18 cellular contexts compared by ENCODE assay signal in genomic region chrX:19680580-19680979, GRCh38.
DNase-seq lines count a peak whose midpoint lies in the region; ATAC-seq, FAIRE-seq and TF ChIP-seq lines count a peak whose summit lies in the region.
"Had no signal": no experiment of that assay in that cellular context is flagged by ENCODE, and none has a peak within 500 bp of the region (broad histone marks: within the 10 kb centered on the region; RNA-seq: fewer than 3 reads in every experiment).

No MANE protein-coding gene starts in this region.

- H3K9me3 ChIP-seq in spleen, result no peaks in the 10 kb centered on the region

- TF ChIP-seq CTCF in natural killer cell (IDR thresholded peaks at IDR 0.05) (no peak), spleen (IDR thresholded peaks at IDR 0.05 in 8 of 11, conservative IDR thresholded peaks at IDR 0.05 in 3 of 11) (no peak)

- peaks cover 16 to 21% of the 10 kb centered on the region in 2 donors for H3K36me3 Mint-ChIP-seq in activated T-cell treated with anti-CD3 and anti-CD28 coated beads, Interleukin-2, amount 50 U/mL, for 72 hours (ENCODE audit: insufficient read depth in 2 of 2)
- H3K36me3 Mint-ChIP-seq in activated T-cell treated with anti-CD3 and anti-CD28 coated beads, Interleukin-2, amount 50 U/mL, for 4 hours (ENCODE audit: insufficient read depth), result peaks cover 15% of the 10 kb centered on the region
- peaks cover 36% of the 10 kb centered on the region for H3K36me3 Mint-ChIP-seq in central memory CD8-positive, alpha-beta T cell (ENCODE audit: insufficient read depth)
- no peaks in the 10 kb centered on the region for H3K36me3 Mint-ChIP-seq in natural killer cell

- H3K27me3 ChIP-seq in spleen (replicated peaks in 1 of 7), result no peaks in the 10 kb centered on the region

- peaks cover 0 to 65% (median 27%) of the 10 kb centered on the region in 6 donors for H3K4me1 ChIP-seq in spleen

- peaks cover 77% of the 10 kb centered on the region for H3K4me1 Mint-ChIP-seq in activated T-cell treated with anti-CD3 and anti-CD28 coated beads, Interleukin-2, amount 50 U/mL, for 72 hours (ENCODE audit: low read depth)
- peaks cover 77% of the 10 kb centered on the region for H3K4me1 Mint-ChIP-seq in activated T-cell treated with anti-CD3 and anti-CD28 coated beads, Interleukin-2, amount 50 U/mL, for 4 hours (ENCODE audit: low read depth)
- peaks cover 68% of the 10 kb centered on the region for H3K4me1 Mint-ChIP-seq in central memory CD8-positive, alpha-beta T cell
- peaks cover 57 to 75% of the 10 kb centered on the region in 2 donors for H3K4me1 Mint-ChIP-seq in natural killer cell

- intact Hi-C loops in natural killer cell (cut with micrococcal nuclease) (loop anchor here (5.0 kb wide), 2 partner anchors 47 to 67 kb away; no protein-coding TSS in a partner anchor), spleen (cut with DNase I; ENCODE audit: low total_unique reads) (no loop called here), left cardiac atrium (cut with DNase I) (no loop called here)

- H3K36me3 ChIP-seq in spleen, result peaks cover 0 to 5% (median 0%) of the 10 kb centered on the region in 6 donors

- no peak for DNase-seq in activated T-cell treated with anti-CD3 and anti-CD28 coated beads, Interleukin-2, amount 50 U/mL, for 72 hours
- no peak for DNase-seq in activated T-cell treated with anti-CD3 and anti-CD28 coated beads, Interleukin-2, amount 50 U/mL, for 4 hours
- DNase-seq in GM12891 (ENCODE audit: insufficient read length, low spot score) (no peak), natural killer cell (no peak), superior temporal gyrus (ENCODE audit: extremely low spot score) (no peak), spleen (no peak), left cardiac atrium (no peak)
- no peak for DNase-seq in central memory CD8-positive, alpha-beta T cell (ENCODE audit: low spot score in 2 of 2)
- DNase-seq: ACHN, Kasumi-1, NCI-H1105 treated with DMSO at 0.1 percent for 48 hours, NCI-H187 treated with DMSO at 0.1 percent for 48 hours, NCI-H2171 treated with DMSO at 0.1 percent for 48 hours, NCI-H510A treated with DMSO at 0.1 percent for 48 hours, SHP77 treated with DMSO at 0.1 percent for 48 hours had no signal

- H3K27ac ChIP-seq in spleen, result peak overlapping the region in 1 of 8 donors; percentile 14

- no peak for TF ChIP-seq POLR2A in GM12891 (IDR thresholded peaks at IDR 0.05; ENCODE audit: low read depth, low read length)
- no peak for TF ChIP-seq POLR2A in spleen (IDR thresholded peaks at IDR 0.05)

- peaks cover 1 to 2% of the 10 kb centered on the region in 2 donors for H3K9me3 Mint-ChIP-seq in activated T-cell treated with anti-CD3 and anti-CD28 coated beads, Interleukin-2, amount 50 U/mL, for 72 hours
- no peaks in the 10 kb centered on the region for H3K9me3 Mint-ChIP-seq in activated T-cell treated with anti-CD3 and anti-CD28 coated beads, Interleukin-2, amount 50 U/mL, for 4 hours
- H3K9me3 Mint-ChIP-seq in central memory CD8-positive, alpha-beta T cell, result no peaks in the 10 kb centered on the region
- H3K9me3 Mint-ChIP-seq in natural killer cell, result no peaks in the 10 kb centered on the region

- ATAC-seq in activated T-cell treated with anti-CD3 and anti-CD28 coated beads, Interleukin-2, amount 50 U/mL, for 72 hours (replicated peaks in 1 of 2), result no peak
- ATAC-seq in activated T-cell treated with anti-CD3 and anti-CD28 coated beads, Interleukin-2, amount 50 U/mL, for 4 hours, result no peak
- no peak for ATAC-seq in central memory CD8-positive, alpha-beta T cell (replicated peaks; ENCODE audit: extremely low read depth, poor library complexity, severe bottlenecking)
- ATAC-seq in natural killer cell (no peak), left cardiac atrium (no peak)

- WGBS in spleen, 5 donors, result 87 to 99% (median 94%) methylated on average over 4 of the region's 4 CpGs

- no peak overlapping the region for H3K4me3 ChIP-seq in spleen

- peak overlapping the region; percentile 60 for H3K27ac Mint-ChIP-seq in activated T-cell treated with anti-CD3 and anti-CD28 coated beads, Interleukin-2, amount 50 U/mL, for 72 hours
- H3K27ac Mint-ChIP-seq in central memory CD8-positive, alpha-beta T cell (ENCODE audit: low read depth), result peak overlapping the region; percentile 22
- peak overlapping the region; percentile 40 to 45 for H3K27ac Mint-ChIP-seq in natural killer cell

- peak; percentile 71 for FAIRE-seq in GM12891 (lab: Jason Lieb, UNC)
- FAIRE-seq: GM18507, H54, RCC 7860 had no signal

- H3K4me3 Mint-ChIP-seq in activated T-cell treated with anti-CD3 and anti-CD28 coated beads, Interleukin-2, amount 50 U/mL, for 72 hours, result no peak overlapping the region
- no peak overlapping the region for H3K4me3 Mint-ChIP-seq in activated T-cell treated with anti-CD3 and anti-CD28 coated beads, Interleukin-2, amount 50 U/mL, for 4 hours
- H3K4me3 Mint-ChIP-seq in central memory CD8-positive, alpha-beta T cell, result no peak overlapping the region
- H3K4me3 Mint-ChIP-seq in natural killer cell, result no peak overlapping the region

- peaks cover 12% of the 10 kb centered on the region for H3K27me3 Mint-ChIP-seq in activated T-cell treated with anti-CD3 and anti-CD28 coated beads, Interleukin-2, amount 50 U/mL, for 72 hours (ENCODE audit: low read depth)
- H3K27me3 Mint-ChIP-seq in activated T-cell treated with anti-CD3 and anti-CD28 coated beads, Interleukin-2, amount 50 U/mL, for 4 hours (ENCODE audit: low read depth), result no peaks in the 10 kb centered on the region
- H3K27me3 Mint-ChIP-seq in central memory CD8-positive, alpha-beta T cell, result no peaks in the 10 kb centered on the region
- peaks cover 0 to 6% of the 10 kb centered on the region in 2 donors for H3K27me3 Mint-ChIP-seq in natural killer cell (ENCODE audit: low read depth in 2 of 2)

TF ChIP-seq in GM12891, 5 proteins besides CTCF, POLR2A, EP300 and RAD21:
- TF ChIP-seq SPI1 (IDR thresholded peaks at IDR 0.05; ENCODE audit: low read depth, low read length) (no peak), PAX5 (IDR thresholded peaks at IDR 0.05; ENCODE audit: insufficient read depth, low read length, severe bottlenecking) (no peak)
